Comparison of ENCODE assay signal across 24 cellular contexts in genomic region chr2:85793584-85793983, GRCh38. TPM values are rescaled to one million over a fixed set of nuclear protein-coding genes. Genes with fewer than 3 reads are reported as not detected.
DNase-seq lines count a peak whose midpoint lies in the region; ATAC-seq, FAIRE-seq and TF ChIP-seq lines count a peak whose summit lies in the region.
"Had no signal": no experiment of that assay in that cellular context is flagged by ENCODE, and none has a peak within 500 bp of the region (broad histone marks: within the 10 kb centered on the region; RNA-seq: fewer than 3 reads in every experiment).

No MANE protein-coding gene starts in this region.

- FAIRE-seq in A549 (lab: Jason Lieb, UNC) = no peak
- FAIRE-seq: D721Med had no signal

- no peak for TF ChIP-seq RAD21 in A549 (conservative IDR thresholded peaks at IDR 0.05 in 1 of 2, IDR thresholded peaks at IDR 0.05 in 1 of 2)

- CTCF ChIA-PET in A549 (lab: Yijun Ruan, JAX) = interaction anchor here (1.5 to 63.0 kb wide), 7 partner anchors 12 to 156 kb away, joined by 3 to 1675 read pairs (median 8); no protein-coding TSS in a partner anchor

- in situ Hi-C loops in gastrocnemius medialis (cut with MboI; ENCODE audit: low sequenced_read_pairs in 4 of 4) = loop anchor here in 1 of 4 donors (10.0 kb wide), 1 partner anchor 49 kb away; no protein-coding TSS in a partner anchor

- peak overlapping the region; percentile 10 to 79; a peak in 5 of 6 replicates for H3K27ac ChIP-seq in A549
- peak overlapping the region; percentile 92 for H3K27ac ChIP-seq in angular gyrus (ENCODE audit: low read depth, low read length)
- H3K27ac ChIP-seq in esophagus squamous epithelium = peak overlapping the region in 3 of 4 donors; percentile 54 to 78 (median 65)
- H3K27ac ChIP-seq in gastrocnemius medialis = peak overlapping the region in 3 of 4 donors; percentile 16 to 66 (median 53)
- H3K27ac ChIP-seq: GM23248, PC-9 had no signal

- WGBS in A549 (ENCODE audit: missing lambda C conversion rate) = 82% methylated on average over 4 of the region's 4 CpGs
- 57 to 59% methylated on average over 4 of the region's 4 CpGs for whole genome bisulfite sequencing in esophagus squamous epithelium, 2 donors

- H3K4me1 ChIP-seq in A549 (peaks cover 45% of the 10 kb centered on the region), esophagus squamous epithelium (peaks cover 20 to 69% (median 50%) of the 10 kb centered on the region in 3 donors), gastrocnemius medialis (peaks cover 57 to 59% of the 10 kb centered on the region in 2 donors)

- no peaks in the 10 kb centered on the region for H3K27me3 ChIP-seq in esophagus squamous epithelium
- H3K27me3 ChIP-seq in gastrocnemius medialis = no peaks in the 10 kb centered on the region

- no peak for ATAC-seq in A549
- no peak for ATAC-seq in gastrocnemius medialis
- ATAC-seq: activated CD8-positive, alpha-beta T cell treated with anti-CD3 and anti-CD28 coated beads for 36 hours; naive thymus-derived CD4-positive, alpha-beta T cell; Right ventricle myocardium inferior had no signal

- POLR2A ChIA-PET in A549 (lab: Yijun Ruan, JAX) = interaction anchor here (1.1 kb wide), 1 partner anchor 439 kb away, joined by 3 read pairs; the partner anchor contains the start of genes ELMOD3 and RETSAT

- H3K9me3 ChIP-seq in A549 (no peaks in the 10 kb centered on the region), esophagus squamous epithelium (no peaks in the 10 kb centered on the region), gastrocnemius medialis (no peaks in the 10 kb centered on the region)
- H3K9me3 ChIP-seq: psoas muscle had no signal

- TF ChIP-seq EP300 in A549 (IDR thresholded peaks at IDR 0.05) = no peak

- intact Hi-C loops in esophagus squamous epithelium (cut with DNase I) = no loop called here
- intact Hi-C loops in gastrocnemius medialis (cut with DNase I; ENCODE audit: low total_unique reads) = no loop called here

- no peak for DNase-seq in A549 (ENCODE audit: low read depth in 1 of 2, low spot score in 1 of 2)
- no peak for DNase-seq in esophagus squamous epithelium (lab: John Stamatoyannopoulos, UW)
- DNase-seq in gastrocnemius medialis = no peak
- no peak for DNase-seq in NCI-H1417 treated with DMSO at 0.1 percent for 48 hours (lab: John Stamatoyannopoulos, UW)
- DNase-seq in NCI-H187 (lab: John Stamatoyannopoulos, UW) = no peak
- no peak for DNase-seq in NCI-H526 treated with DMSO at 0.1 percent for 48 hours (lab: John Stamatoyannopoulos, UW)
- no peak for DNase-seq in NCI-H1092 treated with DMSO at 0.1 percent for 48 hours (lab: John Stamatoyannopoulos, UW)
- DNase-seq: activated CD8-positive, alpha-beta memory T cell treated with anti-CD3 and anti-CD28 coated beads, Interleukin-2, amount 50 U/mL, for 48 hours; activated CD8-positive, alpha-beta T cell treated with anti-CD3 and anti-CD28 coated beads for 36 hours; activated naive CD4-positive, alpha-beta T cell treated with Interleukin-2 at 50 U/mL for 16 hours; AML-193; CD4-positive, alpha-beta memory T cell; GM23248; islet precursor cell; NCI-H1105; NCI-H1930; NCI-H510A treated with DMSO at 0.1 percent for 48 hours; PC-9; stimulated activated CD4-positive, alpha-beta T cell treated with anti-CD3 and anti-CD28 coated beads, Interleukin-4, amount 100 ng/mL, for 4 hours had no signal

- H3K4me2 ChIP-seq in A549 = peak overlapping the region; percentile 47; the same call in 2 of the 3 replicates
- H3K4me2 ChIP-seq: PC-9 had no signal

- TF ChIP-seq CTCF in A549 (IDR thresholded peaks at IDR 0.05) (no peak), esophagus squamous epithelium (IDR thresholded peaks at IDR 0.05) (no peak), gastrocnemius medialis (IDR thresholded peaks at IDR 0.05 in 4 of 5, conservative IDR thresholded peaks at IDR 0.05 in 1 of 5) (no peak)

- TF ChIP-seq POLR2A in A549 (IDR thresholded peaks at IDR 0.05; ENCODE audit: low read length) = no peak
- TF ChIP-seq POLR2A in esophagus squamous epithelium (IDR thresholded peaks at IDR 0.05) = no peak
- TF ChIP-seq POLR2A in gastrocnemius medialis (IDR thresholded peaks at IDR 0.05) = no peak

- H3K36me3 ChIP-seq in esophagus squamous epithelium = no peaks in the 10 kb centered on the region
- H3K36me3 ChIP-seq in gastrocnemius medialis = no peaks in the 10 kb centered on the region

- H3K4me3 ChIP-seq in A549 = no peak overlapping the region
- H3K4me3 ChIP-seq in esophagus squamous epithelium = no peak overlapping the region
- H3K4me3 ChIP-seq in gastrocnemius medialis = no peak overlapping the region
- H3K4me3 ChIP-seq: GM23248, PC-9, psoas muscle had no signal

TF ChIP-seq in A549, 52 proteins besides CTCF, POLR2A, EP300 and RAD21 (continues in another document):
- TF ChIP-seq NPAS2 (CRISPR knock-in tag; IDR thresholded peaks at IDR 0.05; ENCODE audit: borderline replicate concordance) (no peak), TFCP2L1 (CRISPR knock-in tag; IDR thresholded peaks at IDR 0.05) (no peak), GATA3 (IDR thresholded peaks at IDR 0.05; ENCODE audit: borderline replicate concordance) (no peak), REST (IDR thresholded peaks at IDR 0.05) (no peak), HOXA7 (CRISPR knock-in tag; IDR thresholded peaks at IDR 0.05) (no peak), HEYL (CRISPR knock-in tag; IDR thresholded peaks at IDR 0.05) (no peak), EHF (CRISPR knock-in tag; IDR thresholded peaks at IDR 0.05) (no peak), NFE2L2 (conservative IDR thresholded peaks at IDR 0.05; ENCODE audit: low read length) (no peak), SREBF2 (IDR thresholded peaks at IDR 0.05) (no peak), FOSB (CRISPR knock-in tag; IDR thresholded peaks at IDR 0.05) (no peak), CBX2 (IDR thresholded peaks at IDR 0.05; ENCODE audit: borderline replicate concordance, low read depth) (no peak), EHMT2 (IDR thresholded peaks at IDR 0.05; ENCODE audit: low read depth) (no peak), BCL3 (IDR thresholded peaks at IDR 0.05) (no peak), ZC3H11A (IDR thresholded peaks at IDR 0.05) (no peak), PBX3 (IDR thresholded peaks at IDR 0.05) (no peak)

RNA-seq across cellular contexts. Expression of gene ATOH8, which starts 39.8 kb away (rescaled TPM):
- 1.8 and 2.6 TPM in 2 replicates for polyA plus RNA-seq in A549 (2011; rRNA removed)
- 13.2 and 22.4 TPM in 2 replicates for polyA plus RNA-seq in A549 (2012; cell fraction: cytosol; rRNA removed)
- 19.3 and 20.6 TPM in 2 replicates for polyA plus RNA-seq in A549 (2012; cell fraction: nucleus; rRNA removed)
- 11.1 to 20.7 TPM (median 20.0 TPM) in 3 replicates for polyA plus RNA-seq in A549 (2017; fragmentation: RNase III; extraction: RNeasy Plus Mini Kit Qiagen cat#74134 plus additional on column Dnase treatment)
- 2.4 and 3.4 TPM in 2 replicates for polyA minus RNA-seq in A549 (2011; rRNA and poly(A)+ RNA removed)
- total RNA-seq in esophagus squamous epithelium = 10 to 100 TPM in 2 of 4 donors, 1 to 10 TPM in 2; 2.0 to 24.6 (median 7.6) TPM
- total RNA-seq in gastrocnemius medialis = 100 to 1,000 TPM; 122 to 266 (median 150) TPM
- total RNA-seq: activated CD8-positive, alpha-beta T cell treated with anti-CD3 and anti-CD28 coated beads for 36 hours; CD4-positive, alpha-beta memory T cell; PC-9 had no signal
- polyA plus RNA-seq: CD4-positive, alpha-beta memory T cell; naive thymus-derived CD4-positive, alpha-beta T cell had no signal

Comparison
In these comparisons a context has a peak if more than half of its experiments do, and no peak if none do; other contexts are left out.
1. RNA of gene ATOH8, which starts 39.8 kb away (total RNA-seq): 122 to 266 TPM in gastrocnemius medialis; 2.0 to 24.6 TPM in esophagus squamous epithelium; every median in the first group is over 4 times any median in the second.
2. Peak in every context shown above with its lines, with median percentiles within 50 percentile points of each other: H3K27ac ChIP-seq.